ENCODE assay signal across 9 cellular contexts in the genomic region with DNA sequence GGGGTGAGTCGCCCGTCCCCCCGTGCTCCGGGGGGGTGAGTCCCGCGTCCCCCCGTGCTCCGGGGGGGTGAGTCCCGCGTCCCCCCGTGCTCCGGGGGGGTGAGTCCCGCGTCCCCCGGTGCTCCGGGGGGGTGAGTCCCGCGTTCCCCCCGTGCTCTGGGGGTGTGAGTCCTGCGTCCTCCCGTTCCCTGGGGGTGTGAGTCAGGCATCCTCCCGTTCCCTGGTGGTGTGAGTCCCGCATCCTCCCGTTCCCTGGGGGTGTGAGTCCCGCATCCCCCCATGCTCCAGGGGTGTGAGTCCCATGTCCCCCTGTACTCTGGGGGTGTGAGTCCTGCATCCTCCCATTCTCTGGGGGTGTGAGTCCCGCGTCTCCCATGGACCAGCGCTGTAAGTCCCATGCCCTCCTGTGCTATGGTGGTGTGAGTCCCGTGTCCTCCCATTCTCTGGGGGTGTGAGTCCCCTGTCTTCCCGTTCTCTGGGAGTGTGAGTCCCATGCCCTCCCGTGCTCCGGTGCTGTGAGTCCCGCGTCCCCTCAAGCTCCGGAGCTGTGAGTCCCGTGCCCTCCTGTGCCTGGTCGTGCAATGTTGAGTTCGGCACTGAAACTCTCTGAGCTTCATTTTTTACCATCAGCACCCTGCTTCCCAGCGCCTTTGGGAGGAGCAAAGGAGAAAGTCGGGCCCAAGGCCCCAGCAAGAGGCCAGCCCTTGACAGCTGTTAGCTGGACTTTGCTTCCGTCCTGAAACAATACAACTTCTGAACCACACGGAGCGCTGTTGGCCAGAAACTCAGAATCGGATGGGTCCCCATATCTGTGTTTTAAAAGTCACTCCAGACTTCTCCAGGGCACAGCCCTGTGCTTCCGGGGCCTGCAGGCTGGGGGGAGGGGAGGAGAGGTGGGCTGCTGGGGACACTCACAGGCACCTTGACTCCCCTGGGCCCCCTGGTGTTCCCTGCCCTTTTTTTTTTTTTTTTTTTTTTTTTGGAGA. TPM values are rescaled to one million over a fixed set of nuclear protein-coding genes. Genes with fewer than 3 reads are reported as not detected.
A peak's percentile ranks its signal among the peaks of the same experiment; 100 is the strongest.
DNase-seq lines count a peak whose midpoint lies in the region; TF ChIP-seq lines count a peak whose summit lies in the region.
"Had no signal": no experiment of that assay in that cellular context is flagged by ENCODE, and none has a peak within 500 bp of the region (broad histone marks: within the 10 kb centered on the region; RNA-seq: fewer than 3 reads in every experiment).

No MANE protein-coding gene starts in this region.

- H3K4me3 ChIP-seq in LNCaP clone FGC (ENCODE audit: low read depth, low read length) (no peak overlapping the region), fibroblast of pulmonary artery (replicated peaks; ENCODE audit: low read depth, low read length) (no peak overlapping the region)

- H3K27ac Mint-ChIP-seq in osteocyte (ENCODE audit: unreplicated experiment): no peak overlapping the region
- H3K27ac Mint-ChIP-seq: T-cell had no signal

- no peaks in the 10 kb centered on the region for H3K36me3 Mint-ChIP-seq in osteocyte (ENCODE audit: unreplicated experiment)
- H3K36me3 Mint-ChIP-seq: T-cell had no signal

- TF ChIP-seq CTCF in LNCaP clone FGC (IDR thresholded peaks at IDR 0.05; ENCODE audit: control insufficient read depth, extremely low read depth, insufficient read depth) (peak; percentile 50), fibroblast of pulmonary artery (IDR thresholded peaks at IDR 0.05; ENCODE audit: low read length, missing control alignments) (peak; percentile 61), osteocyte (IDR thresholded peaks at IDR 0.05) (peak; percentile 53)

- in situ Hi-C loops in SK-MEL-5 (cut with HindIII; ENCODE audit: low pct_unique_long_range_greater_than_20kb, low sequenced_read_pairs): no loop called here

- peak; percentile 83 for DNase-seq in DMS53 (lab: John Stamatoyannopoulos, UW)
- DNase-seq in LNCaP clone FGC (ENCODE audit: low read depth): peak; percentile 37
- peak; percentile 74 for DNase-seq in SK-MEL-5 (ENCODE audit: low read depth, low spot score)
- DNase-seq in fibroblast of pulmonary artery (ENCODE audit: low read depth): peak; percentile 86
- DNase-seq in osteocyte (ENCODE audit: extremely low spot score, unreplicated experiment): no peak
- no peak for DNase-seq in COLO829 (ENCODE audit: low spot score)
- no peak for DNase-seq in GDM1 (lab: John Stamatoyannopoulos, UW)
- DNase-seq in stimulated activated CD4-positive, alpha-beta T cell treated with anti-CD3 and anti-CD28 coated beads, Interleukin-4, amount 100 ng/mL, for 1 hour: no peak
- DNase-seq: T-cell had no signal

- peaks cover 7% of the 10 kb centered on the region for H3K4me1 Mint-ChIP-seq in osteocyte (ENCODE audit: unreplicated experiment)

- no peak overlapping the region for H3K4me3 Mint-ChIP-seq in osteocyte (ENCODE audit: unreplicated experiment)
- H3K4me3 Mint-ChIP-seq: T-cell had no signal

- H3K9me3 Mint-ChIP-seq in osteocyte (ENCODE audit: unreplicated experiment): no peaks in the 10 kb centered on the region
- H3K9me3 Mint-ChIP-seq: T-cell had no signal

- H3K27me3 Mint-ChIP-seq in osteocyte (ENCODE audit: unreplicated experiment): peaks cover 22% of the 10 kb centered on the region

RNA-seq across cellular contexts. Expression of a gene that starts 11.5 kb away (rescaled TPM):
- total RNA-seq in SK-MEL-5 (2014; rRNA removed; shearing (Covaris generic)): 5.9 and 10.4 TPM in 2 replicates
- polyA plus RNA-seq in SK-MEL-5 (2015; cell fraction: cytosol; rRNA removed): 39.7 and 40.3 TPM in 2 replicates
- polyA plus RNA-seq in SK-MEL-5 (2015; cell fraction: nucleus; rRNA removed): 48.3 and 51.8 TPM in 2 replicates
- total RNA-seq in osteocyte: 49.8 and 50.2 TPM in 2 replicates

Comparison
In these comparisons a context has a peak if more than half of its experiments do, and no peak if none do; other contexts are left out.
1. DNase-seq: peak in DMS53 (single experiment), LNCaP clone FGC (single experiment), SK-MEL-5 (single experiment) and fibroblast of pulmonary artery (single experiment); none in osteocyte (single experiment), COLO829 (single experiment), GDM1 (single experiment) and stimulated activated CD4-positive, alpha-beta T cell treated with anti-CD3 and anti-CD28 coated beads, Interleukin-4, amount 100 ng/mL, for 1 hour (single experiment).
2. Peak in every context shown above with its lines, with median percentiles within 50 percentile points of each other: CTCF ChIP-seq.